ENCODE assay signal across 16 cellular contexts in genomic region chr15:71549697-71550096, GRCh38.
DNase-seq lines count a peak whose midpoint lies in the region; ATAC-seq and TF ChIP-seq lines count a peak whose summit lies in the region.
"Had no signal": no experiment of that assay in that cellular context is flagged by ENCODE, and none has a peak within 500 bp of the region (broad histone marks: within the 10 kb centered on the region; RNA-seq: fewer than 3 reads in every experiment).

No MANE protein-coding gene starts in this region.

- DNase-seq in Right ventricle myocardium inferior (ENCODE audit: missing footprints) (peak; percentile 73), cardiac septum (ENCODE audit: low spot score) (no peak), left ventricle myocardium inferior (peak; percentile 68), mesothelial cell of epicardium (ENCODE audit: low spot score in 2 of 2, unreplicated experiment in 2 of 2) (no peak), vagina (ENCODE audit: extremely low spot score in 2 of 2) (no peak), cerebellum (ENCODE audit: low spot score) (no peak)
- DNase-seq: DND-41, NCI-H1105, NCI-H1694, NCI-H2081 treated with DMSO at 0.1 percent for 48 hours, NCI-H510A treated with DMSO at 0.1 percent for 48 hours, NCI-H774 had no signal

- H3K4me1 ChIP-seq in left ventricle myocardium inferior (peaks cover 44% of the 10 kb centered on the region), vagina (peaks cover 38% of the 10 kb centered on the region)
- H3K4me1 ChIP-seq: HAP-1 had no signal

- peak overlapping the region; percentile 66 for H3K27ac Mint-ChIP-seq in mesothelial cell of epicardium
- H3K27ac Mint-ChIP-seq: B cell had no signal

- peak overlapping the region; percentile 13 for H3K4me3 Mint-ChIP-seq in mesothelial cell of epicardium
- H3K4me3 Mint-ChIP-seq: B cell had no signal

- peak; percentile 88 for ATAC-seq in Right ventricle myocardium inferior
- no peak for ATAC-seq in GM21367 (IDR thresholded peaks at IDR 0.05; ENCODE audit: unreplicated experiment)
- no peak for ATAC-seq in SK-N-SH treated with all-trans-retinoic acid at 6 μM for 48 hours

- H3K27ac ChIP-seq in left ventricle myocardium inferior (replicated peaks) (peak overlapping the region; percentile 89), vagina (peak overlapping the region; percentile 65)

- H3K4me3 ChIP-seq in left ventricle myocardium inferior (peak overlapping the region; percentile 14), vagina (peak overlapping the region in 1 of 2 donors; percentile 42)
- H3K4me3 ChIP-seq: HAP-1 had no signal

- H3K36me3 Mint-ChIP-seq in mesothelial cell of epicardium = peaks cover 5% of the 10 kb centered on the region

- peaks cover 3% of the 10 kb centered on the region for H3K9me3 Mint-ChIP-seq in mesothelial cell of epicardium

- H3K4me1 Mint-ChIP-seq in mesothelial cell of epicardium = peaks cover 42% of the 10 kb centered on the region
- H3K4me1 Mint-ChIP-seq: B cell had no signal

- H3K36me3 ChIP-seq in left ventricle myocardium inferior (peaks cover 3% of the 10 kb centered on the region), vagina (no peaks in the 10 kb centered on the region)
- H3K36me3 ChIP-seq: HAP-1 had no signal

- H3K27me3 ChIP-seq in left ventricle myocardium inferior (ENCODE audit: low read depth) = no peaks in the 10 kb centered on the region
- no peaks in the 10 kb centered on the region for H3K27me3 ChIP-seq in vagina

- intact Hi-C loops in Right ventricle myocardium inferior (cut with DNase I) = loop anchor here (5.0 kb wide), 4 partner anchors 47 to 103 kb away; no protein-coding TSS in a partner anchor
- intact Hi-C loops in cardiac septum (cut with DNase I) = no loop called here
- intact Hi-C loops in left ventricle myocardium inferior (cut with micrococcal nuclease) = no loop called here
- intact Hi-C loops in vagina (cut with DNase I) = loop anchor here (10.0 kb wide), 1 partner anchor 615 kb away; no protein-coding TSS in a partner anchor

- H3K27me3 Mint-ChIP-seq in mesothelial cell of epicardium (ENCODE audit: low read depth) = no peaks in the 10 kb centered on the region

- TF ChIP-seq CTCF in left ventricle myocardium inferior (IDR thresholded peaks at IDR 0.05; ENCODE audit: borderline replicate concordance) (no peak), mesothelial cell of epicardium (IDR thresholded peaks at IDR 0.05; ENCODE audit: unreplicated experiment) (no peak), vagina (IDR thresholded peaks at IDR 0.05) (no peak)

- no peak for TF ChIP-seq POLR2A in vagina (IDR thresholded peaks at IDR 0.05)

- H3K9me3 ChIP-seq in left ventricle myocardium inferior (replicated peaks) (no peaks in the 10 kb centered on the region), vagina (no peaks in the 10 kb centered on the region)
- H3K9me3 ChIP-seq: HAP-1 had no signal

TF ChIP-seq in SK-N-SH treated with all-trans-retinoic acid at 6 μM for 48 hours, 23 proteins besides CTCF, POLR2A, EP300 and RAD21:
- TF ChIP-seq ESRRG (CRISPR knock-in tag; IDR thresholded peaks at IDR 0.05) (no peak), ARNTL (CRISPR knock-in tag; IDR thresholded peaks at IDR 0.05; ENCODE audit: borderline replicate concordance, low read depth) (no peak), OSR1 (CRISPR knock-in tag; IDR thresholded peaks at IDR 0.05) (no peak), ZNF8 (CRISPR knock-in tag; IDR thresholded peaks at IDR 0.05) (no peak), ZFP3 (CRISPR knock-in tag; IDR thresholded peaks at IDR 0.05) (no peak), CREB5 (CRISPR knock-in tag; IDR thresholded peaks at IDR 0.05; ENCODE audit: low read depth) (no peak), CSDC2 (CRISPR knock-in tag; IDR thresholded peaks at IDR 0.05) (no peak), TCF4 (CRISPR knock-in tag; IDR thresholded peaks at IDR 0.05; ENCODE audit: borderline replicate concordance) (no peak), TOX (CRISPR knock-in tag; IDR thresholded peaks at IDR 0.05; ENCODE audit: borderline replicate concordance) (no peak), ISL1 (CRISPR knock-in tag; IDR thresholded peaks at IDR 0.05) (no peak), CSRNP3 (CRISPR knock-in tag; IDR thresholded peaks at IDR 0.05) (no peak), SNAI2 (CRISPR knock-in tag; IDR thresholded peaks at IDR 0.05) (no peak), ZC3H10 (CRISPR knock-in tag; IDR thresholded peaks at IDR 0.05) (no peak), ZNF565 (CRISPR knock-in tag; conservative IDR thresholded peaks at IDR 0.05; ENCODE audit: low read depth) (no peak), PPARA (CRISPR knock-in tag; IDR thresholded peaks at IDR 0.05; ENCODE audit: borderline replicate concordance) (no peak), GLIS3 (CRISPR knock-in tag; IDR thresholded peaks at IDR 0.05) (no peak), BACH2 (CRISPR knock-in tag; IDR thresholded peaks at IDR 0.05; ENCODE audit: borderline replicate concordance) (no peak)

Comparison
In these comparisons a context has a peak if more than half of its experiments do, and no peak if none do; other contexts are left out.
1. DNase-seq: peak in Right ventricle myocardium inferior (single experiment) and left ventricle myocardium inferior (single experiment); none in cardiac septum (single experiment), mesothelial cell of epicardium (0 of 2), vagina (0 of 2) and cerebellum (single experiment).
2. intact Hi-C loops: an anchor here in Right ventricle myocardium inferior (5.0 kb wide) and vagina (10.0 kb wide); none called in cardiac septum and left ventricle myocardium inferior.